In the genomic region with DNA sequence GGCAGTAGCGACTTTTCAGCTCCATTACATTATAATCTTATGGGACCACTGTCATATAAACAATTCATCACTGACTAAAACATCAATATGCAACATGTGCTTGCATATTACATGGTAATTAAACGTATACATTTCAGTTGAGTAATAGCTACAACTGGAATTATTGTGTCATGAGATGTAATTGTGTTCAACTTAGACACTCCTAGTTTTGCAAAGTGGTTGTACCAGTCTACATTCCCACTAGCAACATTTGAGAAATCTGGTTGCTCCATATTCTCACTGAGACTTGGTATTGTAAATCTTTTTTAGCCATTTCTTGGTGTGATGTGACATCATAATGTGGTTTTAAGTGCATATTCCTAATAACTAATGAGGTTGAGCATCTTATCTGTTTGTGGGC, we compare ENCODE assay signal across 40 cellular contexts.
"Had no signal": no experiment of that assay in that cellular context is flagged by ENCODE, and none has a peak within 500 bp of the region (broad histone marks: within the 10 kb centered on the region; RNA-seq: fewer than 3 reads in every experiment).

No MANE protein-coding gene starts in this region.

- H3K27me3 Mint-ChIP-seq: activated naive CD4-positive, alpha-beta T cell treated with anti-CD3 and anti-CD28 coated beads, Interleukin-2, amount 10 ng/mL, durations not matched to agents 7 days and 5 days; activated naive CD4-positive, alpha-beta T cell treated with anti-CD3 and anti-CD28 coated beads, Interleukin-2, amount 50 U/mL, for 24 hours; activated naive CD8-positive, alpha-beta T cell treated with anti-CD3 and anti-CD28 coated beads for 36 hours; activated naive CD8-positive, alpha-beta T cell treated with anti-CD3 and anti-CD28 coated beads, Interleukin-2, amount 10 ng/mL, durations not matched to agents 7 days and 5 days; activated T-cell treated with anti-CD3 and anti-CD28 coated beads, Interleukin-2, amount 50 U/mL, for 24 hours; brain; central memory CD8-positive, alpha-beta T cell had no signal

- H3K36me3 Mint-ChIP-seq: activated naive CD4-positive, alpha-beta T cell treated with anti-CD3 and anti-CD28 coated beads, Interleukin-2, amount 10 ng/mL, durations not matched to agents 7 days and 5 days; activated naive CD4-positive, alpha-beta T cell treated with anti-CD3 and anti-CD28 coated beads, Interleukin-2, amount 50 U/mL, for 24 hours; activated naive CD4-positive, alpha-beta T cell treated with anti-CD3 and anti-CD28 coated beads, Interleukin-2, amount 50 U/mL, for 72 hours; activated naive CD8-positive, alpha-beta T cell; activated naive CD8-positive, alpha-beta T cell treated with anti-CD3 and anti-CD28 coated beads for 36 hours; activated naive CD8-positive, alpha-beta T cell treated with anti-CD3 and anti-CD28 coated beads, Interleukin-2, amount 10 ng/mL, durations not matched to agents 7 days and 5 days; brain had no signal

- DNase-seq: activated effector memory CD4-positive, alpha-beta T cell treated with anti-CD3 and anti-CD28 coated beads, Interleukin-2, amount 50 U/mL, for 16 hours; activated effector memory CD4-positive, alpha-beta T cell treated with Interleukin-2 at 50 U/mL for 16 hours; activated gamma-delta T cell; activated gamma-delta T cell treated with Interleukin-2 at 50 U/mL for 16 hours; activated naive CD4-positive, alpha-beta T cell; activated naive CD4-positive, alpha-beta T cell treated with anti-CD3 and anti-CD28 coated beads for 36 hours; activated naive CD4-positive, alpha-beta T cell treated with anti-CD3 and anti-CD28 coated beads, Interleukin-2, amount 10 ng/mL, durations not matched to agents 7 days and 5 days; activated naive CD4-positive, alpha-beta T cell treated with anti-CD3 and anti-CD28 coated beads, Interleukin-2, amount 50 U/mL, for 16 hours; activated naive CD4-positive, alpha-beta T cell treated with Interleukin-2 at 50 U/mL for 16 hours; activated naive CD8-positive, alpha-beta T cell treated with anti-CD3 and anti-CD28 coated beads for 36 hours; activated naive CD8-positive, alpha-beta T cell treated with anti-CD3 and anti-CD28 coated beads, Interleukin-2, amount 10 ng/mL, durations not matched to agents 7 days and 5 days; activated naive CD8-positive, alpha-beta T cell treated with anti-CD3 and anti-CD28 coated beads, Interleukin-2, amount 50 U/mL, for 24 hours; activated T-cell treated with anti-CD3 and anti-CD28 coated beads for 4 hours; activated T-cell treated with anti-CD3 and anti-CD28 coated beads, Interleukin-2, amount 50 U/mL, for 1 hour; activated T-cell treated with anti-CD3 and anti-CD28 coated beads, Interleukin-2, amount 50 U/mL, for 24 hours; activated T-cell treated with anti-CD3 and anti-CD28 coated beads, Interleukin-2, amount 50 U/mL, for 4 hours; activated T-cell treated with anti-CD3 and anti-CD28 coated beads, Interleukin-2, amount 50 U/mL, for 48 hours; activated T-cell treated with anti-CD3 and anti-CD28 coated beads, Interleukin-2, amount 50 U/mL, for 72 hours; adrenal gland; amniotic stem cell; amygdala; anterior cingulate cortex; aorta; body of pancreas; brain microvascular endothelial cell; caudate nucleus; central memory CD4-positive, alpha-beta T cell; cerebellar nuclear complex had no signal

- H3K27ac Mint-ChIP-seq: activated naive CD4-positive, alpha-beta T cell treated with anti-CD3 and anti-CD28 coated beads for 36 hours; activated naive CD4-positive, alpha-beta T cell treated with anti-CD3 and anti-CD28 coated beads, Interleukin-2, amount 10 ng/mL, durations not matched to agents 7 days and 5 days; activated naive CD4-positive, alpha-beta T cell treated with anti-CD3 and anti-CD28 coated beads, Interleukin-2, amount 50 U/mL, for 24 hours; activated naive CD4-positive, alpha-beta T cell treated with anti-CD3 and anti-CD28 coated beads, Interleukin-2, amount 50 U/mL, for 72 hours; activated naive CD8-positive, alpha-beta T cell; activated naive CD8-positive, alpha-beta T cell treated with anti-CD3 and anti-CD28 coated beads for 36 hours; activated naive CD8-positive, alpha-beta T cell treated with anti-CD3 and anti-CD28 coated beads, Interleukin-2, amount 10 ng/mL, durations not matched to agents 7 days and 5 days; activated naive CD8-positive, alpha-beta T cell treated with anti-CD3 and anti-CD28 coated beads, Interleukin-2, amount 50 U/mL, for 24 hours; activated T-cell treated with anti-CD3 and anti-CD28 coated beads, Interleukin-2, amount 50 U/mL, for 24 hours; activated T-cell treated with anti-CD3 and anti-CD28 coated beads, Interleukin-2, amount 50 U/mL, for 72 hours; activated T-helper 1 cell treated with anti-CD3 and anti-CD28 coated beads, Interleukin-12 subunit alpha, Interleukin-12 subunit beta, Interleukin-2, Interleukin-4 antibody, amounts not matched to agents 30 ng/mL and 10 ng/mL and 1 ng/mL, durations not matched to agents 14 hours and 24 hours and 36 hours; activated T-helper 17 cell treated with anti-CD3 and anti-CD28 coated beads, Interleukin-2, amount 50 U/mL, for 72 hours; activated T-helper 2 cell treated with anti-CD3 and anti-CD28 coated beads, Interferon-gamma antibody, Interleukin-2, Interleukin-4, amounts not matched to agents 10 μg/mL and 5 μg/mL and 100 μg/mL, durations not matched to agents 14 hours and 24 hours and 36 hours; brain had no signal

- ATAC-seq: activated naive CD4-positive, alpha-beta T cell treated with anti-CD3 and anti-CD28 coated beads, Interleukin-2, amount 50 U/mL, for 72 hours; activated naive CD8-positive, alpha-beta T cell treated with anti-CD3 and anti-CD28 coated beads, Interleukin-2, amount 50 U/mL, for 24 hours; activated T-cell treated with anti-CD3 and anti-CD28 coated beads, Interleukin-2, amount 50 U/mL, for 4 hours; activated T-cell treated with anti-CD3 and anti-CD28 coated beads, Interleukin-2, amount 50 U/mL, for 72 hours; activated T-helper 17 cell treated with anti-CD3 and anti-CD28 coated beads, Interleukin-2, amount 50 U/mL, for 72 hours; body of pancreas had no signal

- H3K9me3 ChIP-seq: adrenal gland, ascending aorta, body of pancreas had no signal

- H3K4me1 Mint-ChIP-seq: activated naive CD4-positive, alpha-beta T cell treated with anti-CD3 and anti-CD28 coated beads, Interleukin-2, amount 10 ng/mL, durations not matched to agents 7 days and 5 days; activated naive CD4-positive, alpha-beta T cell treated with anti-CD3 and anti-CD28 coated beads, Interleukin-2, amount 50 U/mL, for 24 hours; activated naive CD8-positive, alpha-beta T cell treated with anti-CD3 and anti-CD28 coated beads for 36 hours; activated naive CD8-positive, alpha-beta T cell treated with anti-CD3 and anti-CD28 coated beads, Interleukin-2, amount 10 ng/mL, durations not matched to agents 7 days and 5 days; activated naive CD8-positive, alpha-beta T cell treated with anti-CD3 and anti-CD28 coated beads, Interleukin-2, amount 50 U/mL, for 24 hours; activated T-helper 17 cell treated with anti-CD3 and anti-CD28 coated beads, Interleukin-2, amount 50 U/mL, for 72 hours; brain; central memory CD8-positive, alpha-beta T cell had no signal

- FAIRE-seq: astrocyte had no signal

- H3K27ac ChIP-seq: adrenal gland, ascending aorta, body of pancreas, brain microvascular endothelial cell, breast epithelium, cardiac muscle cell had no signal

- H3K36me3 ChIP-seq: adrenal gland, ascending aorta, brain microvascular endothelial cell, breast epithelium, cardiac muscle cell had no signal

- H3K4me3 Mint-ChIP-seq: activated naive CD4-positive, alpha-beta T cell treated with anti-CD3 and anti-CD28 coated beads for 36 hours; activated naive CD4-positive, alpha-beta T cell treated with anti-CD3 and anti-CD28 coated beads, Interleukin-2, amount 10 ng/mL, durations not matched to agents 7 days and 5 days; activated naive CD4-positive, alpha-beta T cell treated with anti-CD3 and anti-CD28 coated beads, Interleukin-2, amount 50 U/mL, for 24 hours; activated naive CD8-positive, alpha-beta T cell; activated naive CD8-positive, alpha-beta T cell treated with anti-CD3 and anti-CD28 coated beads for 36 hours; activated naive CD8-positive, alpha-beta T cell treated with anti-CD3 and anti-CD28 coated beads, Interleukin-2, amount 10 ng/mL, durations not matched to agents 7 days and 5 days; activated naive CD8-positive, alpha-beta T cell treated with anti-CD3 and anti-CD28 coated beads, Interleukin-2, amount 50 U/mL, for 24 hours; activated T-cell treated with anti-CD3 and anti-CD28 coated beads, Interleukin-2, amount 50 U/mL, for 24 hours; activated T-cell treated with anti-CD3 and anti-CD28 coated beads, Interleukin-2, amount 50 U/mL, for 4 hours; activated T-cell treated with anti-CD3 and anti-CD28 coated beads, Interleukin-2, amount 50 U/mL, for 72 hours; activated T-helper 1 cell treated with anti-CD3 and anti-CD28 coated beads, Interleukin-12 subunit alpha, Interleukin-12 subunit beta, Interleukin-2, Interleukin-4 antibody, amounts not matched to agents 30 ng/mL and 10 ng/mL and 1 ng/mL, durations not matched to agents 14 hours and 24 hours and 36 hours; activated T-helper 17 cell treated with anti-CD3 and anti-CD28 coated beads, Interleukin-2, amount 50 U/mL, for 72 hours; brain; central memory CD8-positive, alpha-beta T cell had no signal

- H3K9me3 Mint-ChIP-seq: activated naive CD4-positive, alpha-beta T cell treated with anti-CD3 and anti-CD28 coated beads, Interleukin-2, amount 10 ng/mL, durations not matched to agents 7 days and 5 days; activated naive CD4-positive, alpha-beta T cell treated with anti-CD3 and anti-CD28 coated beads, Interleukin-2, amount 50 U/mL, for 24 hours; activated naive CD8-positive, alpha-beta T cell treated with anti-CD3 and anti-CD28 coated beads, Interleukin-2, amount 10 ng/mL, durations not matched to agents 7 days and 5 days; activated T-cell treated with anti-CD3 and anti-CD28 coated beads, Interleukin-2, amount 50 U/mL, for 24 hours had no signal

- H3K27me3 ChIP-seq: adrenal gland, ascending aorta, body of pancreas, brain microvascular endothelial cell, breast epithelium, cardiac muscle cell had no signal

- H3K4me1 ChIP-seq: adrenal gland, ascending aorta, body of pancreas, breast epithelium had no signal

- H3K4me3 ChIP-seq: adrenal gland, ascending aorta, body of pancreas, breast epithelium, cardiac muscle cell had no signal
